9 cellular contexts compared by ENCODE assay signal in genomic region chr12:48936379-48936979, GRCh38. TPM values are rescaled to one million over a fixed set of nuclear protein-coding genes. Genes with fewer than 3 reads are reported as not detected.
DNase-seq lines count a peak whose midpoint lies in the region; ATAC-seq, FAIRE-seq and TF ChIP-seq lines count a peak whose summit lies in the region.
"Had no signal": no experiment of that assay in that cellular context is flagged by ENCODE, and none has a peak within 500 bp of the region (broad histone marks: within the 10 kb centered on the region; RNA-seq: fewer than 3 reads in every experiment).

No MANE protein-coding gene starts in this region.

- in situ Hi-C loops in transverse colon (cut with MboI; ENCODE audit: low pct_ligation_motif_present in 1 of 4, low pct_unique_long_range_greater_than_20kb in 1 of 4, low sequenced_read_pairs in 3 of 4) = no loop called here

- peak; percentile 75 to 88 (median 80) for TF ChIP-seq CTCF in gastroesophageal sphincter (IDR thresholded peaks at IDR 0.05)
- TF ChIP-seq CTCF in pancreas (IDR thresholded peaks at IDR 0.05) = peak; percentile 85 to 90 (median 87)
- TF ChIP-seq CTCF in transverse colon (IDR thresholded peaks at IDR 0.05) = peak; percentile 82 to 92 (median 88)

- peaks cover 48% of the 10 kb centered on the region for H3K36me3 ChIP-seq in SJCRH30
- peaks cover 0 to 92% of the 10 kb centered on the region in 2 donors for H3K36me3 ChIP-seq in gastroesophageal sphincter
- peaks cover 0 to 11% (median 7%) of the 10 kb centered on the region in 3 donors for H3K36me3 ChIP-seq in pancreas
- H3K36me3 ChIP-seq in transverse colon = peaks cover 0 to 30% (median 9%) of the 10 kb centered on the region in 4 donors

- no peaks in the 10 kb centered on the region for H3K9me3 ChIP-seq in SJCRH30 (replicated peaks)
- no peaks in the 10 kb centered on the region for H3K9me3 ChIP-seq in gastroesophageal sphincter
- H3K9me3 ChIP-seq in pancreas = no peaks in the 10 kb centered on the region
- no peaks in the 10 kb centered on the region for H3K9me3 ChIP-seq in transverse colon

- H3K4me3 ChIP-seq in SJCRH30 (no peak overlapping the region), gastroesophageal sphincter (no peak overlapping the region), pancreas (no peak overlapping the region), transverse colon (no peak overlapping the region)

- ATAC-seq in gastroesophageal sphincter (peak; percentile 73), pancreas (peak; percentile 69 to 92 (median 88)), GM21526 (IDR thresholded peaks at IDR 0.05; ENCODE audit: low FRiP score, unreplicated experiment) (no peak)

- DNase-seq in DMS153 (lab: John Stamatoyannopoulos, UW) = peak; percentile 2
- DNase-seq in HuH-7.5 (ENCODE audit: low spot score) = peak; percentile 78
- DNase-seq in SJCRH30 = peak; percentile 84 to 90
- peak; percentile 93 for DNase-seq in activated effector memory CD4-positive, alpha-beta T cell treated with anti-CD3 and anti-CD28 coated beads, Interleukin-2, amount 50 U/mL, for 16 hours
- DNase-seq in pancreas = peak; percentile 47 to 91 (median 72)
- peak; percentile 80 for DNase-seq in transverse colon

- H3K27ac ChIP-seq in SJCRH30 (no peak overlapping the region), gastroesophageal sphincter (no peak overlapping the region), pancreas (no peak overlapping the region), transverse colon (no peak overlapping the region)

- TF ChIP-seq POLR2A in gastroesophageal sphincter (IDR thresholded peaks at IDR 0.05) (no peak), transverse colon (IDR thresholded peaks at IDR 0.05) (no peak)

- no peaks in the 10 kb centered on the region for H3K4me1 ChIP-seq in SJCRH30
- H3K4me1 ChIP-seq in gastroesophageal sphincter = peaks cover 0 to 7% (median 0%) of the 10 kb centered on the region in 3 donors
- no peaks in the 10 kb centered on the region for H3K4me1 ChIP-seq in pancreas
- H3K4me1 ChIP-seq in transverse colon = no peaks in the 10 kb centered on the region

- FAIRE-seq in pancreas (lab: Jason Lieb, UNC) = no peak

- H3K27me3 ChIP-seq in SJCRH30 (no peaks in the 10 kb centered on the region), gastroesophageal sphincter (no peaks in the 10 kb centered on the region), pancreas (no peaks in the 10 kb centered on the region), transverse colon (no peaks in the 10 kb centered on the region)

- TF ChIP-seq EP300 in gastroesophageal sphincter (IDR thresholded peaks at IDR 0.05) (no peak), transverse colon (IDR thresholded peaks at IDR 0.05; ENCODE audit: low read depth) (no peak)

- intact Hi-C loops in pancreas (cut with DNase I) = loop anchor here in 2 of 3 donors (5.0 kb wide), 2 partner anchors 79 to 84 kb away; partner anchors contain the start of gene DDX23 (in 1 of the 2)
- intact Hi-C loops in transverse colon (cut with DNase I; ENCODE audit: low total_unique reads) = loop anchor here (10.0 kb wide), 1 partner anchor 82 kb away; the partner anchor contains the start of gene DDX23

RNA-seq across cellular contexts. Expression of gene FKBP11, which starts 11.2 kb away (rescaled TPM):
- 6.5 and 8.6 TPM in 2 replicates for total RNA-seq in SJCRH30 (2014; rRNA removed; shearing (Covaris generic))
- 1 to 10 TPM; 3.4 to 8.3 (median 7.1) TPM for total RNA-seq in gastroesophageal sphincter
- 100 to 1,000 TPM in 4 of 6 donors, 10 to 100 TPM in 2; 70.9 to 144 (median 127) TPM for total RNA-seq in pancreas
- polyA plus RNA-seq in pancreas = 100 to 1,000 TPM in 1 of 2 donors, 10 to 100 TPM in 1; 97.3 to 155 TPM
- total RNA-seq in transverse colon = 10 to 100 TPM; 12.1 to 35.9 (median 20.9) TPM

RNA-seq across cellular contexts. Expression of gene ARF3, which starts 20.8 kb away (rescaled TPM):
- total RNA-seq in SJCRH30 (2014; rRNA removed; shearing (Covaris generic)) = 80.9 and 82.1 TPM in 2 replicates
- total RNA-seq in gastroesophageal sphincter = 10 to 100 TPM; 52.6 to 91.6 (median 83.1) TPM
- total RNA-seq in pancreas = 10 to 100 TPM; 45.1 to 96.0 (median 61.7) TPM
- 10 to 100 TPM; 29.5 to 42.1 TPM for polyA plus RNA-seq in pancreas
- 100 to 1,000 TPM in 2 of 4 donors, 10 to 100 TPM in 2; 30.8 to 117 (median 99.8) TPM for total RNA-seq in transverse colon

RNA-seq across cellular contexts. Expression of gene WNT10B, which starts 35.1 kb away (rescaled TPM):
- 2.8 and 3.0 TPM in 2 replicates for total RNA-seq in SJCRH30 (2014; rRNA removed; shearing (Covaris generic))
- total RNA-seq in gastroesophageal sphincter (1 to 10 TPM in 2 of 4 donors, under 1 TPM in 1, not detected in 1; 0.54 to 3.3 (median 1.2) TPM), pancreas (under 1 TPM in 5 of 6 donors, not detected in 1; 0.08 to 0.31 (median 0.12) TPM), transverse colon (1 to 10 TPM in 1 of 4 donors, under 1 TPM in 1, not detected in 2; 0.41 to 1.4 TPM)
- polyA plus RNA-seq in pancreas = under 1 TPM; 0.34 to 0.59 TPM

RNA-seq across cellular contexts. Expression of gene WNT1, which starts 41.6 kb away (rescaled TPM):
- total RNA-seq in SJCRH30 (2014; rRNA removed; shearing (Covaris generic)) = not detected in 2 replicates
- total RNA-seq in gastroesophageal sphincter = not detected
- not detected for total RNA-seq in pancreas
- not detected for polyA plus RNA-seq in pancreas
- not detected for total RNA-seq in transverse colon
- polyA plus RNA-seq: adipose tissue had no signal

Comparison
In these comparisons a context has a peak if more than half of its experiments do, and no peak if none do; other contexts are left out.
1. DNase-seq: peak in every context shown above with its lines; median percentile 93 in activated effector memory CD4-positive, alpha-beta T cell treated with anti-CD3 and anti-CD28 coated beads, Interleukin-2, amount 50 U/mL, for 16 hours; 87 in SJCRH30; 80 in transverse colon; 78 in HuH-7.5; 72 in pancreas; 2 in DMS153.